20 cellular contexts compared by ENCODE assay signal in genomic region chr4:33134366-33134765, GRCh38.
"Had no signal": no experiment of that assay in that cellular context is flagged by ENCODE, and none has a peak within 500 bp of the region (broad histone marks: within the 10 kb centered on the region; RNA-seq: fewer than 3 reads in every experiment).

No MANE protein-coding gene starts in this region.

- H3K36me3 Mint-ChIP-seq: naive thymus-derived CD4-positive, alpha-beta T cell had no signal

- H3K27me3 ChIP-seq: esophagus squamous epithelium, right atrium auricular region, sigmoid colon, stomach had no signal

- ATAC-seq: left colon; left ventricle myocardium superior; naive thymus-derived CD4-positive, alpha-beta T cell; psoas muscle had no signal

- H3K9me3 ChIP-seq: esophagus squamous epithelium, right atrium auricular region, thoracic aorta had no signal

- H3K4me1 Mint-ChIP-seq: naive thymus-derived CD4-positive, alpha-beta T cell; nephron progenitor cell had no signal

- H3K4me1 ChIP-seq: esophagus squamous epithelium, parathyroid adenoma, psoas muscle, right atrium auricular region, sigmoid colon, stomach had no signal

- H3K9me3 Mint-ChIP-seq: nephron progenitor cell had no signal

- DNase-seq: effector memory CD4-positive, alpha-beta T cell; esophagus squamous epithelium; foreskin fibroblast; hippocampal formation; left colon; left ventricle myocardium superior; naive thymus-derived CD4-positive, alpha-beta T cell; nephron progenitor cell; psoas muscle; sigmoid colon; stimulated activated CD4-positive, alpha-beta T cell treated with anti-CD3 and anti-CD28 coated beads, Interleukin-2, amount 100 ng/mL, for 24 hours; stimulated activated naive CD4-positive, alpha-beta T cell; stomach; substantia nigra; trophoblast cell had no signal

- H3K4me3 ChIP-seq: esophagus squamous epithelium, lung, psoas muscle, right atrium auricular region, sigmoid colon, skin epidermis, stomach, thoracic aorta had no signal

- H3K4me3 Mint-ChIP-seq: naive thymus-derived CD4-positive, alpha-beta T cell; nephron progenitor cell had no signal

- H3K27ac ChIP-seq: esophagus squamous epithelium, parathyroid adenoma, psoas muscle, right atrium auricular region, sigmoid colon, skin epidermis, stomach, thoracic aorta had no signal

- H3K36me3 ChIP-seq: esophagus squamous epithelium, right atrium auricular region, sigmoid colon, stomach, thoracic aorta had no signal

- H3K27me3 Mint-ChIP-seq: naive thymus-derived CD4-positive, alpha-beta T cell had no signal

- H3K27ac Mint-ChIP-seq: naive thymus-derived CD4-positive, alpha-beta T cell; nephron progenitor cell had no signal
